Comparison of ENCODE assay signal across 8 cellular contexts in genomic region chr6:64486952-64487351, GRCh38.
"Had no signal": no experiment of that assay in that cellular context is flagged by ENCODE, and none has a peak within 500 bp of the region (broad histone marks: within the 10 kb centered on the region; RNA-seq: fewer than 3 reads in every experiment).

No MANE protein-coding gene starts in this region.

- DNase-seq: GM23248, GOT3, H7, H9, HCEC 1CT, HFFc6 had no signal

- H3K27ac Mint-ChIP-seq: GM23338, H9, HFFc6 had no signal

- H3K9me3 Mint-ChIP-seq: GM23338, H9 had no signal

- FAIRE-seq: H1 had no signal

- H3K4me3 Mint-ChIP-seq: GM23338, H9, HFFc6 had no signal

- H3K4me1 Mint-ChIP-seq: GM23338, H9 had no signal
